10 cellular contexts compared by ENCODE assay signal in the genomic region with DNA sequence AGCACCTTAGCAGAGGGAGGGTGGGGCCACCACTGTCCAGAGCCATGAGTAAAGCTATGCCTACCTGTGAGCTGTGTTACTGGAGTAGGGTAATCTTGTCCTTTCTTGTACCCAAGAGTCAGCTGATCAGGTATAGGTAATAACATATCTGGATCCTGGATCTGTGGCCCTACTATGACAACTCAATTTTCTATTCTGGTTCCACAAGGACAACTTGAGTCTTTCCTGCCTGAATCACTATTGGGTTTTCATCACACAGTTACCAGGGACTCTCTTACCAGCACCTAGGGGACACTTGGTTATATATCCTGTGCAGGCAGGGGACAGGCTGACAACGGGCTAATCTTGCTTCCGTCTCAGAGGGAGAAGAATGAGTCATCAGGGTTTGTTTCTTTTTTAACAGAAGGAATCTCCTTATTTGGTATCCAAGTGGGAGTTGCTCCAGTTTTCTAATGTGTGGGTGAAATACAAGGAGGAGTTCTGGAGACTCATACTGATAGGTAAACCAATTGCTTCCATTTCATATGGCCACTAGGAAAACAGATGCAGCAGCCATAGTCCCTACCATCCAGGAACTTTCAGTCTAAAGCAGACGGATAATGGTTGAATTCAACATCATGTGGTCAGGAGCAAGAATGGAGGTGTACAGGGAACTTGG. TPM values are rescaled to one million over a fixed set of nuclear protein-coding genes. Genes with fewer than 3 reads are reported as not detected.
DNase-seq lines count a peak whose midpoint lies in the region; ATAC-seq and TF ChIP-seq lines count a peak whose summit lies in the region.
"Had no signal": no experiment of that assay in that cellular context is flagged by ENCODE, and none has a peak within 500 bp of the region (broad histone marks: within the 10 kb centered on the region; RNA-seq: fewer than 3 reads in every experiment).

No MANE protein-coding gene starts in this region.

- no peak for TF ChIP-seq CTCF in WTC11 (IDR thresholded peaks at IDR 0.05)

- H3K27ac Mint-ChIP-seq in WTC11 = no peak overlapping the region

- peaks cover 3% of the 10 kb centered on the region for H3K36me3 ChIP-seq in rectal smooth muscle tissue (ENCODE audit: control insufficient read depth, insufficient read depth, low read length)

- no peaks in the 10 kb centered on the region for H3K27me3 Mint-ChIP-seq in WTC11 (ENCODE audit: low read depth)

- peaks cover 9% of the 10 kb centered on the region for H3K4me1 ChIP-seq in rectal smooth muscle tissue (ENCODE audit: control insufficient read depth, insufficient read depth, low read length)

- CTCF ChIA-PET in WTC11 (lab: Charles Lee) (no interaction called here), HEK293T (lab: Yijun Ruan, JAX) (no interaction called here)

- H3K36me3 Mint-ChIP-seq in WTC11 = peaks cover 24% of the 10 kb centered on the region

- H3K4me3 ChIP-seq in rectal smooth muscle tissue (ENCODE audit: low read length) = no peak overlapping the region
- H3K4me3 ChIP-seq: SK-N-MC had no signal

- POLR2A ChIA-PET in WTC11 (lab: Charles Lee) = no interaction called here
- POLR2A ChIA-PET in HEK293T (lab: Yijun Ruan, JAX) = no interaction called here

- DNase-seq in WTC11 (ENCODE audit: low spot score) = no peak
- peak; percentile 55 for DNase-seq in fibroblast of gingiva (ENCODE audit: low read depth)
- DNase-seq in HEK293T (ENCODE audit: extremely low spot score) = no peak
- DNase-seq in stimulated activated CD8-positive, alpha-beta memory T cell treated with anti-CD3 and anti-CD28 coated beads, Interleukin-4, amount 100 ng/mL, for 48 hours = no peak

- ATAC-seq in GM18519 (IDR thresholded peaks at IDR 0.05; ENCODE audit: low FRiP score, unreplicated experiment) (peak; percentile 42), HG03196 (IDR thresholded peaks at IDR 0.05; ENCODE audit: unreplicated experiment) (peak; percentile 45), WTC11 (0 out of 2 replicates have a peak, but pooled peaks have one; percentile 26), HG02571 (IDR thresholded peaks at IDR 0.05; ENCODE audit: unreplicated experiment) (no peak)

- H3K27me3 ChIP-seq in rectal smooth muscle tissue (ENCODE audit: control insufficient read depth, insufficient read depth, low read length) = peaks cover 2% of the 10 kb centered on the region

- peaks cover 11% of the 10 kb centered on the region for H3K4me1 Mint-ChIP-seq in WTC11

- H3K4me3 Mint-ChIP-seq in WTC11 = no peak overlapping the region
- H3K4me3 Mint-ChIP-seq: neural crest cell had no signal

- H3K27ac ChIP-seq in rectal smooth muscle tissue (ENCODE audit: low read depth, low read length) = peak overlapping the region; percentile 56
- H3K27ac ChIP-seq: SK-N-MC had no signal

- no peaks in the 10 kb centered on the region for H3K9me3 Mint-ChIP-seq in WTC11
- H3K9me3 Mint-ChIP-seq: neural crest cell had no signal

- no peak overlapping the region for H3K9ac ChIP-seq in rectal smooth muscle tissue (ENCODE audit: low read length)

TF ChIP-seq in WTC11, 78 proteins besides CTCF, POLR2A, EP300 and RAD21 (continues in another document):
- TF ChIP-seq ZNF263 (CRISPR knock-in tag; IDR thresholded peaks at IDR 0.05; ENCODE audit: low read depth) (no peak), JUN (CRISPR knock-in tag; IDR thresholded peaks at IDR 0.05) (no peak), OVOL2 (CRISPR knock-in tag; IDR thresholded peaks at IDR 0.05; ENCODE audit: borderline replicate concordance) (no peak), EMX1 (CRISPR knock-in tag; IDR thresholded peaks at IDR 0.05) (no peak), NR3C1 (CRISPR knock-in tag; conservative IDR thresholded peaks at IDR 0.05; ENCODE audit: low read depth) (no peak), ESRRA (CRISPR knock-in tag; IDR thresholded peaks at IDR 0.05; ENCODE audit: borderline replicate concordance) (no peak), ZNF396 (CRISPR knock-in tag; IDR thresholded peaks at IDR 0.05; ENCODE audit: borderline replicate concordance) (no peak)
- TF ChIP-seq, protein P1, sequence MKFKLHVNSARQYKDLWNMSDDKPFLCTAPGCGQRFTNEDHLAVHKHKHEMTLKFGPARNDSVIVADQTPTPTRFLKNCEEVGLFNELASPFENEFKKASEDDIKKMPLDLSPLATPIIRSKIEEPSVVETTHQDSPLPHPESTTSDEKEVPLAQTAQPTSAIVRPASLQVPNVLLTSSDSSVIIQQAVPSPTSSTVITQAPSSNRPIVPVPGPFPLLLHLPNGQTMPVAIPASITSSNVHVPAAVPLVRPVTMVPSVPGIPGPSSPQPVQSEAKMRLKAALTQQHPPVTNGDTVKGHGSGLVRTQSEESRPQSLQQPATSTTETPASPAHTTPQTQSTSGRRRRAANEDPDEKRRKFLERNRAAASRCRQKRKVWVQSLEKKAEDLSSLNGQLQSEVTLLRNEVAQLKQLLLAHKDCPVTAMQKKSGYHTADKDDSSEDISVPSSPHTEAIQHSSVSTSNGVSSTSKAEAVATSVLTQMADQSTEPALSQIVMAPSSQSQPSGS (CRISPR knock-in tag; IDR thresholded peaks at IDR 0.05; ENCODE audit: borderline replicate concordance, low read depth) = no peak
- TF ChIP-seq, protein P2, sequence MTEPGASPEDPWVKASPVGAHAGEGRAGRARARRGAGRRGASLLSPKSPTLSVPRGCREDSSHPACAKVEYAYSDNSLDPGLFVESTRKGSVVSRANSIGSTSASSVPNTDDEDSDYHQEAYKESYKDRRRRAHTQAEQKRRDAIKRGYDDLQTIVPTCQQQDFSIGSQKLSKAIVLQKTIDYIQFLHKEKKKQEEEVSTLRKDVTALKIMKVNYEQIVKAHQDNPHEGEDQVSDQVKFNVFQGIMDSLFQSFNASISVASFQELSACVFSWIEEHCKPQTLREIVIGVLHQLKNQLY (CRISPR knock-in tag; IDR thresholded peaks at IDR 0.05) = no peak
- TF ChIP-seq, protein P3, sequence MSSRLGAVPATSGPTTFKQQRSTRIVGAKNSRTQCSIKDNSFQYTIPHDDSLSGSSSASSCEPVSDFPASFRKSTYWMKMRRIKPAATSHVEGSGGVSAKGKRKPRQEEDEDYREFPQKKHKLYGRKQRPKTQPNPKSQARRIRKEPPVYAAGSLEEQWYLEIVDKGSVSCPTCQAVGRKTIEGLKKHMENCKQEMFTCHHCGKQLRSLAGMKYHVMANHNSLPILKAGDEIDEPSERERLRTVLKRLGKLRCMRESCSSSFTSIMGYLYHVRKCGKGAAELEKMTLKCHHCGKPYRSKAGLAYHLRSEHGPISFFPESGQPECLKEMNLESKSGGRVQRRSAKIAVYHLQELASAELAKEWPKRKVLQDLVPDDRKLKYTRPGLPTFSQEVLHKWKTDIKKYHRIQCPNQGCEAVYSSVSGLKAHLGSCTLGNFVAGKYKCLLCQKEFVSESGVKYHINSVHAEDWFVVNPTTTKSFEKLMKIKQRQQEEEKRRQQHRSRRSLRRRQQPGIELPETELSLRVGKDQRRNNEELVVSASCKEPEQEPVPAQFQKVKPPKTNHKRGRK (CRISPR knock-in tag; IDR thresholded peaks at IDR 0.05; ENCODE audit: borderline replicate concordance) = no peak

TF ChIP-seq in HEK293T, 16 proteins besides CTCF, POLR2A, EP300 and RAD21:
- TF ChIP-seq BHLHE40 (IDR thresholded peaks at IDR 0.05; ENCODE audit: borderline replicate concordance) (no peak), CTBP1 (IDR thresholded peaks at IDR 0.05; ENCODE audit: borderline replicate concordance) (no peak), FOXM1 (IDR thresholded peaks at IDR 0.05; ENCODE audit: borderline replicate concordance) (no peak), ZNF384 (IDR thresholded peaks at IDR 0.05) (no peak), ARNT (IDR thresholded peaks at IDR 0.05) (no peak), NFRKB (IDR thresholded peaks at IDR 0.05) (no peak), ELF4 (IDR thresholded peaks at IDR 0.05) (no peak), L3MBTL2 (conservative IDR thresholded peaks at IDR 0.05) (no peak), LEF1 (IDR thresholded peaks at IDR 0.05; ENCODE audit: borderline replicate concordance) (no peak), FOXK2 (IDR thresholded peaks at IDR 0.05) (no peak), TARDBP (IDR thresholded peaks at IDR 0.05) (no peak), HDGF (IDR thresholded peaks at IDR 0.05; ENCODE audit: borderline replicate concordance) (no peak), SUZ12 (IDR thresholded peaks at IDR 0.05) (no peak), FOXA1 (IDR thresholded peaks at IDR 0.05) (no peak), SP1 (IDR thresholded peaks at IDR 0.05) (no peak)
- TF ChIP-seq, protein P4, sequence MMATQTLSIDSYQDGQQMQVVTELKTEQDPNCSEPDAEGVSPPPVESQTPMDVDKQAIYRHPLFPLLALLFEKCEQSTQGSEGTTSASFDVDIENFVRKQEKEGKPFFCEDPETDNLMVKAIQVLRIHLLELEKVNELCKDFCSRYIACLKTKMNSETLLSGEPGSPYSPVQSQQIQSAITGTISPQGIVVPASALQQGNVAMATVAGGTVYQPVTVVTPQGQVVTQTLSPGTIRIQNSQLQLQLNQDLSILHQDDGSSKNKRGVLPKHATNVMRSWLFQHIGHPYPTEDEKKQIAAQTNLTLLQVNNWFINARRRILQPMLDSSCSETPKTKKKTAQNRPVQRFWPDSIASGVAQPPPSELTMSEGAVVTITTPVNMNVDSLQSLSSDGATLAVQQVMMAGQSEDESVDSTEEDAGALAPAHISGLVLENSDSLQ (IDR thresholded peaks at IDR 0.05) = no peak

RNA-seq across cellular contexts. Expression of gene ZNF267, which starts 6.8 kb away (rescaled TPM):
- total RNA-seq in WTC11 (2021) = 18.6 to 25.3 TPM (median 21.8 TPM) in 3 replicates
